Comparison of ENCODE assay signal across 22 cellular contexts in genomic region chr22:46328066-46328465, GRCh38.
"Had no signal": no experiment of that assay in that cellular context is flagged by ENCODE, and none has a peak within 500 bp of the region (broad histone marks: within the 10 kb centered on the region; RNA-seq: fewer than 3 reads in every experiment).

No MANE protein-coding gene starts in this region.

- H3K4me2 ChIP-seq: SK-N-SH had no signal

- H3K4me3 ChIP-seq: MG63 had no signal

- H3K27ac ChIP-seq: HL-60 had no signal

- H3K27me3 ChIP-seq: MG63 had no signal

- H3K9ac ChIP-seq: SK-N-SH had no signal

- DNase-seq: Karpas-422, KG1, MG63, NCI-H1092, NCI-H1105 treated with DMSO at 0.1 percent for 48 hours, NCI-H1417 treated with DMSO at 0.1 percent for 48 hours, NCI-H146, NCI-H1694 treated with DMSO at 0.1 percent for 48 hours, NCI-H1930, NCI-H2081, NCI-H2107, NCI-H2171, NCI-H226, NCI-H446, NCI-H510A, NCI-H524 treated with DMSO at 0.1 percent for 48 hours, NCI-H69, NCI-H774, RPMI8226, SHP77, SK-N-SH had no signal

- H3K9me3 ChIP-seq: MG63, SK-N-SH had no signal
